1 cellular context compared by ENCODE assay signal in the genomic region with DNA sequence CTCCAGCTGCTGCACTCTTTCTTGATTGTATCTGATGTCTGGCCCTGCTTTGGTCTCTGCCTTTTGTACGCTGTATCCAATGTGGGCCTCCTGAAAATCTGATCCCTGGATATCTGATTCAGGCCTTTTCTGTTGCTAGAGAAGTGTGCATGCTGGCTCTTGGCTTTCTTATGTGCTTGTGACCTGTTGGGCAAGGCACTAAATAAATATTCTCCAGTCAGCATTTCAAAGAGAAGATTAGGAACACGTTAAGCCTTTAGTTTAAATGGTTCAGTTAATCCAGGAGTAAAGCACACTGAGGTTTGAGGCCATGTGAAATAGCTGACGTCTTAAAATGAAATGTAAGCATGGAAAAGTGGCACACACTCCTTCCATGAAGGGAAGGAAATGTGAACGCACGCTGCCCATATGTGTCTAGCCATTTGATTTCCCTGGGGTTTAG.
TF ChIP-seq lines count a peak whose summit lies in the region.

No MANE protein-coding gene starts in this region.

TF ChIP-seq in HepG2, 621 proteins besides CTCF, POLR2A, EP300 and RAD21:
- TF ChIP-seq SAP130 (CRISPR knock-in tag; IDR thresholded peaks at IDR 0.05; ENCODE audit: low read depth) (no peak), MAFK (conservative IDR thresholded peaks at IDR 0.05 in 1 of 2, IDR thresholded peaks at IDR 0.05 in 1 of 2; ENCODE audit: low read length in 2 of 2) (peak; percentile 68 to 69), CAMTA2 (CRISPR knock-in tag; IDR thresholded peaks at IDR 0.05; ENCODE audit: borderline replicate concordance) (no peak), ZNF609 (CRISPR knock-in tag; IDR thresholded peaks at IDR 0.05; ENCODE audit: borderline replicate concordance) (0 out of 2 replicates have a peak, but pooled peaks have one; percentile 21), RBFOX2 (IDR thresholded peaks at IDR 0.05; ENCODE audit: low read depth, low read length) (no peak), MAFF (IDR thresholded peaks at IDR 0.05; ENCODE audit: low read depth, low read length) (peak; percentile 74), ZNF598 (CRISPR knock-in tag; IDR thresholded peaks at IDR 0.05; ENCODE audit: borderline replicate concordance) (no peak)
- TF ChIP-seq, protein P1, sequence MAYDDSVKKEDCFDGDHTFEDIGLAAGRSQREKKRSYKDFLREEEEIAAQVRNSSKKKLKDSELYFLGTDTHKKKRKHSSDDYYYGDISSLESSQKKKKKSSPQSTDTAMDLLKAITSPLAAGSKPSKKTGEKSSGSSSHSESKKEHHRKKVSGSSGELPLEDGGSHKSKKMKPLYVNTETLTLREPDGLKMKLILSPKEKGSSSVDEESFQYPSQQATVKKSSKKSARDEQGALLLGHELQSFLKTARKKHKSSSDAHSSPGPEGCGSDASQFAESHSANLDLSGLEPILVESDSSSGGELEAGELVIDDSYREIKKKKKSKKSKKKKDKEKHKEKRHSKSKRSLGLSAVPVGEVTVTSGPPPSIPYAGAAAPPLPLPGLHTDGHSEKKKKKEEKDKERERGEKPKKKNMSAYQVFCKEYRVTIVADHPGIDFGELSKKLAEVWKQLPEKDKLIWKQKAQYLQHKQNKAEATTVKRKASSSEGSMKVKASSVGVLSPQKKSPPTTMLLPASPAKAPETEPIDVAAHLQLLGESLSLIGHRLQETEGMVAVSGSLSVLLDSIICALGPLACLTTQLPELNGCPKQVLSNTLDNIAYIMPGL (CRISPR knock-in tag; IDR thresholded peaks at IDR 0.05; ENCODE audit: borderline replicate concordance in 1 of 2, low read depth in 1 of 2): no peak
TF ChIP-seq in HepG2: peak in this region for 3.
